In genomic region chr11:35009941-35010337, GRCh38 we compare ENCODE assay signal across 19 cellular contexts.
A peak's percentile ranks its signal among the peaks of the same experiment; 100 is the strongest.
DNase-seq lines count a peak whose midpoint lies in the region; ATAC-seq and TF ChIP-seq lines count a peak whose summit lies in the region.
"Had no signal": no experiment of that assay in that cellular context is flagged by ENCODE, and none has a peak within 500 bp of the region (broad histone marks: within the 10 kb centered on the region; RNA-seq: fewer than 3 reads in every experiment).

No MANE protein-coding gene starts in this region.

- no peak overlapping the region for H2AFZ ChIP-seq in GM23248

- no peaks in the 10 kb centered on the region for H3K9me3 ChIP-seq in GM23248 (ENCODE audit: low read depth)
- no peaks in the 10 kb centered on the region for H3K9me3 ChIP-seq in gastrocnemius medialis
- H3K9me3 ChIP-seq: heart left ventricle, right atrium auricular region had no signal

- in situ Hi-C loops in GM23248 (cut with MboI), result no loop called here
- in situ Hi-C loops in gastrocnemius medialis (cut with MboI; ENCODE audit: low sequenced_read_pairs in 4 of 4), result no loop called here

- WGBS in GM23248 (ENCODE audit: low coverage in 1 of 2, low lambda C conversion rate in 2 of 2, missing lambda C conversion rate in 2 of 2), 2 experiments, result 43 to 59% methylated on average over 3 of the region's 3 CpGs

- no peak overlapping the region for H3K4me3 ChIP-seq in GM23248
- no peak overlapping the region for H3K4me3 ChIP-seq in gastrocnemius medialis
- H3K4me3 ChIP-seq: dorsolateral prefrontal cortex, heart left ventricle, right atrium auricular region had no signal

- peak overlapping the region; percentile 35 for H3K4me2 ChIP-seq in GM23248 (ENCODE audit: unreplicated experiment)

- H3F3A ChIP-seq in GM23248 (ENCODE audit: insufficient read depth), result peaks cover 18% of the 10 kb centered on the region

- DNase-seq in GM23248, result no peak
- DNase-seq in NCI-H526 (lab: John Stamatoyannopoulos, UW), result peak; percentile 84 to 88
- no peak for DNase-seq in epithelial cell of prostate (ENCODE audit: low read depth, low spot score)
- DNase-seq in gastrocnemius medialis, result peak; percentile 38 to 68
- DNase-seq in COR-L47 (lab: John Stamatoyannopoulos, UW), result no peak
- no peak for DNase-seq in NCI-H2029 treated with DMSO at 0.1 percent for 48 hours (lab: John Stamatoyannopoulos, UW)
- no peak for DNase-seq in stimulated activated CD4-positive, alpha-beta T cell treated with anti-CD3 and anti-CD28 coated beads, Interleukin-4, amount 100 ng/mL, for 4 hours
- DNase-seq: activated CD4-positive, alpha-beta memory T cell treated with anti-CD3 and anti-CD28 coated beads for 36 hours; activated T-cell treated with anti-CD3 and anti-CD28 coated beads, Interleukin-2, amount 50 U/mL, for 1 hour; dorsolateral prefrontal cortex; heart left ventricle; islet precursor cell; NCI-H1105 treated with DMSO at 0.1 percent for 48 hours; NK-92 treated with Interleukin-12 subunit alpha and Interleukin-12 subunit beta, amount 100 ng/mL, for 24 hours; SHP77; stimulated activated CD4-positive, alpha-beta T cell treated with anti-CD3 and anti-CD28 coated beads, Interleukin-2, amount 100 ng/mL, for 48 hours had no signal

- TF ChIP-seq CTCF in gastrocnemius medialis (IDR thresholded peaks at IDR 0.05 in 4 of 5, conservative IDR thresholded peaks at IDR 0.05 in 1 of 5), result no peak

- no peaks in the 10 kb centered on the region for H4K20me1 ChIP-seq in GM23248 (ENCODE audit: insufficient read depth)

- H3K27ac ChIP-seq in GM23248 (peak overlapping the region; percentile 78), epithelial cell of prostate (peak overlapping the region; percentile 84), gastrocnemius medialis (peak overlapping the region in 3 of 4 donors; percentile 55 to 75 (median 66))
- H3K27ac ChIP-seq: dorsolateral prefrontal cortex, heart left ventricle, right atrium auricular region, VCaP had no signal

- intact Hi-C loops in gastrocnemius medialis (cut with DNase I; ENCODE audit: low total_unique reads), result no loop called here

- no peaks in the 10 kb centered on the region for H3K79me2 ChIP-seq in GM23248 (ENCODE audit: insufficient read depth)

- no peaks in the 10 kb centered on the region for H3K9me2 ChIP-seq in GM23248 (ENCODE audit: insufficient read depth)

- H3K27me3 ChIP-seq in GM23248 (replicated peaks; ENCODE audit: insufficient read depth), result no peaks in the 10 kb centered on the region
- no peaks in the 10 kb centered on the region for H3K27me3 ChIP-seq in gastrocnemius medialis
- H3K27me3 ChIP-seq: heart left ventricle, right atrium auricular region had no signal

- no peak for TF ChIP-seq POLR2A in gastrocnemius medialis (IDR thresholded peaks at IDR 0.05)

- H3K4me1 ChIP-seq in GM23248 (ENCODE audit: insufficient read depth), result peaks cover 40% of the 10 kb centered on the region
- peaks cover 13 to 26% of the 10 kb centered on the region in 2 donors for H3K4me1 ChIP-seq in gastrocnemius medialis
- H3K4me1 ChIP-seq: right atrium auricular region had no signal

- ATAC-seq in gastrocnemius medialis (peak; percentile 91 to 95), GM18861 (IDR thresholded peaks at IDR 0.05; ENCODE audit: unreplicated experiment) (no peak)
- ATAC-seq: heart left ventricle had no signal

- H3K36me3 ChIP-seq in GM23248 (ENCODE audit: low read depth) (no peaks in the 10 kb centered on the region), gastrocnemius medialis (no peaks in the 10 kb centered on the region)
- H3K36me3 ChIP-seq: heart left ventricle, right atrium auricular region had no signal

- H3K9ac ChIP-seq in GM23248, result no peak overlapping the region

Comparison
In these comparisons a context has a peak if more than half of its experiments do, and no peak if none do; other contexts are left out.
1. DNase-seq: peak in NCI-H526 (2 of 2) and gastrocnemius medialis (2 of 2); none in GM23248 (single experiment), epithelial cell of prostate (single experiment), COR-L47 (single experiment), NCI-H2029 treated with DMSO at 0.1 percent for 48 hours (single experiment) and stimulated activated CD4-positive, alpha-beta T cell treated with anti-CD3 and anti-CD28 coated beads, Interleukin-4, amount 100 ng/mL, for 4 hours (0 of 2).
2. Peak in every context shown above with its lines, with median percentiles within 50 percentile points of each other: H3K27ac ChIP-seq.